23 cellular contexts compared by ENCODE assay signal in the genomic region with DNA sequence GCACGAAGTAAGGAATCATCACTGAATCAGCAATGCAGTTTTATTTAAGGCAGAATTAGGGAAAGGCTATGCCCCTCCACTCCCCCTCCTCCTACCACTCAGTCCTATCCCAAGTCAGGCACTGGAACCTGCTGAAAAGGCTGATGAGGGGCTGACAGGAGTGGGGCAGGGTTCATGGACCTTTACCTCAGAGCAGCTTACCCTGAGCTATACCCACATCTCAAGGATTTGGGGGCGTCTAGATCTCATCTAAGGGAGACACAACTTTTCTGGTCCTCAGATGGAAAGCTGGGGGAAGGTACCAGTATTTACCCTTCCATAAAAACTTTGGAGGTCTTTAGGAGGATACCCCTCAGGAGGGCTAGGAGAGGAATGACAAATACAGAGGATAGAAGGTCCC. TPM values are rescaled to one million over a fixed set of nuclear protein-coding genes. Genes with fewer than 3 reads are reported as not detected.
DNase-seq lines count a peak whose midpoint lies in the region; ATAC-seq, FAIRE-seq and TF ChIP-seq lines count a peak whose summit lies in the region.
"Had no signal": no experiment of that assay in that cellular context is flagged by ENCODE, and none has a peak within 500 bp of the region (broad histone marks: within the 10 kb centered on the region; RNA-seq: fewer than 3 reads in every experiment).

No MANE protein-coding gene starts in this region.

- TF ChIP-seq RAD21 in IMR-90 (IDR thresholded peaks at IDR 0.05; ENCODE audit: low read length) (no peak), K562 (CRISPR knock-in tag; conservative IDR thresholded peaks at IDR 0.05 in 1 of 2, IDR thresholded peaks at IDR 0.05 in 1 of 2) (no peak)

- no peaks in the 10 kb centered on the region for H3K9me3 Mint-ChIP-seq in mesothelial cell of epicardium
- H3K9me3 Mint-ChIP-seq: CD8-positive, alpha-beta memory T cell had no signal

- WGBS in IMR-90 (ENCODE audit: extremely low coverage in 2 of 2, insufficient read length in 1 of 2), 2 experiments: no CpG with 5 or more reads among the region's 2 CpGs
- whole genome bisulfite sequencing in K562 (ENCODE audit: insufficient coverage, low coverage, missing lambda C conversion rate): 49% methylated on average over 2 of the region's 2 CpGs

- no peak overlapping the region for H3K56ac ChIP-seq in IMR-90 (ENCODE audit: extremely low read depth, insufficient read depth, low read length)

- peak overlapping the region; percentile 37; the same call in 1 of the 2 replicates for H3K27ac ChIP-seq in 22Rv1
- no peak overlapping the region for H3K27ac ChIP-seq in IMR-90 (ENCODE audit: insufficient read depth, low read length)
- H3K27ac ChIP-seq in K562 (ENCODE audit: extremely low read depth, low read depth, low read length): no peak overlapping the region
- no peak overlapping the region for H3K27ac ChIP-seq in upper lobe of right lung
- H3K27ac ChIP-seq: C4-2B had no signal

- no peak overlapping the region for H3K14ac ChIP-seq in IMR-90 (replicated peaks; ENCODE audit: low read depth, low read length)

- H3K9me3 ChIP-seq in IMR-90 (ENCODE audit: control insufficient read depth, insufficient read depth, low read length) (no peaks in the 10 kb centered on the region), K562 (replicated peaks; ENCODE audit: control insufficient read depth, insufficient read depth, low read depth, low read length) (peaks cover 2% of the 10 kb centered on the region; the same call in 1 of the 2 replicates), upper lobe of right lung (no peaks in the 10 kb centered on the region)

- no peaks in the 10 kb centered on the region for H3K27me3 ChIP-seq in IMR-90 (ENCODE audit: control insufficient read depth, insufficient read depth, low read length)
- H3K27me3 ChIP-seq in K562 (ENCODE audit: control insufficient read depth in 2 of 2, insufficient read depth in 2 of 2, low read length in 2 of 2): no peaks in the 10 kb centered on the region
- no peaks in the 10 kb centered on the region for H3K27me3 ChIP-seq in upper lobe of right lung
- H3K27me3 ChIP-seq: MG63 had no signal

- TF ChIP-seq POLR2A in IMR-90 (IDR thresholded peaks at IDR 0.05; ENCODE audit: low read depth, low read length) (no peak), K562 (conservative IDR thresholded peaks at IDR 0.05) (no peak)

- no peak overlapping the region for H4K91ac ChIP-seq in IMR-90 (ENCODE audit: insufficient read depth, low read depth, low read length)

- no peak for ATAC-seq in IMR-90 (ENCODE audit: low read depth)
- no peak for ATAC-seq in K562
- ATAC-seq in upper lobe of right lung: no peak

- H2AK5ac ChIP-seq in IMR-90 (ENCODE audit: low read depth, low read length): 0 out of 2 replicates have a peak overlapping the region, but pooled peaks have one; percentile 24

- H3K9me1 ChIP-seq in IMR-90 (ENCODE audit: insufficient read depth, low read length): peaks cover 26% of the 10 kb centered on the region
- H3K9me1 ChIP-seq in K562 (ENCODE audit: control insufficient read depth, insufficient read depth, low read length): peaks cover 4% of the 10 kb centered on the region

- H2BK20ac ChIP-seq in IMR-90 (ENCODE audit: low read depth, low read length): no peak overlapping the region

- no peak overlapping the region for H4K5ac ChIP-seq in IMR-90 (ENCODE audit: low read depth, low read length)

- H3K36me3 Mint-ChIP-seq in mesothelial cell of epicardium: peaks cover 40% of the 10 kb centered on the region

- no peak overlapping the region for H2AK9ac ChIP-seq in IMR-90 (replicated peaks; ENCODE audit: low read depth, low read length, poor library complexity)

- POLR2A ChIA-PET in IMR-90 (lab: Charles Lee; ENCODE audit: unreplicated experiment): no interaction called here
- POLR2A ChIA-PET in K562 (lab: Yijun Ruan, JAX): interaction anchor here (0.5 to 3.0 kb wide), 6 partner anchors 8 to 171 kb away, joined by 3 to 19 read pairs (median 4); no protein-coding TSS in a partner anchor

- no peak for TF ChIP-seq EP300 in K562 (IDR thresholded peaks at IDR 0.05; ENCODE audit: low read length)

- in situ Hi-C loops in IMR-90 (cut with MboI; ENCODE audit: low sequenced_read_pairs) (no loop called here), K562 (cut with MboI) (no loop called here)

- no peak for TF ChIP-seq CTCF in 22Rv1 (IDR thresholded peaks at IDR 0.05)
- no peak for TF ChIP-seq CTCF in IMR-90 (conservative IDR thresholded peaks at IDR 0.05; ENCODE audit: low read depth, low read length)
- TF ChIP-seq CTCF in K562 (IDR thresholded peaks at IDR 0.05 in 2 of 3, conservative IDR thresholded peaks at IDR 0.05 in 1 of 3; ENCODE audit: insufficient read depth in 2 of 3, low read depth in 1 of 3, low read length in 3 of 3): no peak
- no peak for TF ChIP-seq CTCF in mesothelial cell of epicardium (IDR thresholded peaks at IDR 0.05; ENCODE audit: unreplicated experiment)
- TF ChIP-seq CTCF in upper lobe of right lung (IDR thresholded peaks at IDR 0.05): no peak

- no peak overlapping the region for H2BK120ac ChIP-seq in IMR-90 (ENCODE audit: low read depth, low read length)

- BruUV-seq in IMR-90 (replicated peaks; lab: Mats Ljungman, UMichigan) (no TSS peak), K562 (replicated peaks; lab: Mats Ljungman, UMichigan) (no TSS peak)

- H3K23ac ChIP-seq in IMR-90 (ENCODE audit: low read depth, low read length): no peak overlapping the region

- no peaks in the 10 kb centered on the region for H3K27me3 Mint-ChIP-seq in mesothelial cell of epicardium (ENCODE audit: low read depth)
- H3K27me3 Mint-ChIP-seq: CD8-positive, alpha-beta memory T cell had no signal

- peaks cover 0 to 2% of the 10 kb centered on the region in 2 experiments; a peak in 2 of 4 replicates for H3K79me1 ChIP-seq in IMR-90 (ENCODE audit: low read depth in 1 of 2, low read length in 2 of 2)

- no peaks in the 10 kb centered on the region for H3K79me2 ChIP-seq in K562 (ENCODE audit: control insufficient read depth, insufficient read depth, low read length)

- H3K18ac ChIP-seq in IMR-90 (ENCODE audit: low read depth, low read length): no peak overlapping the region

- intact Hi-C loops in IMR-90 (cut with micrococcal nuclease): no loop called here
- intact Hi-C loops in K562 (cut with micrococcal nuclease): no loop called here
- intact Hi-C loops in upper lobe of right lung (cut with DNase I): no loop called here

- peak overlapping the region; percentile 73 for H3K27ac Mint-ChIP-seq in mesothelial cell of epicardium

- H3K4me3 ChIP-seq in IMR-90 (ENCODE audit: insufficient read depth, low read depth, low read length): no peak overlapping the region
- no peak overlapping the region for H3K4me3 ChIP-seq in K562
- H3K4me3 ChIP-seq in upper lobe of right lung: no peak overlapping the region
- H3K4me3 ChIP-seq: MG63 had no signal

- no peak overlapping the region for H2AFZ ChIP-seq in IMR-90 (replicated peaks; ENCODE audit: low read length, poor library complexity)
- H2AFZ ChIP-seq in K562 (ENCODE audit: low read depth, low read length): no peak overlapping the region

- no peak for FAIRE-seq in K562 (lab: Jason Lieb, UNC)
- FAIRE-seq: A204.1, D721Med, GM18507, H1 had no signal

- peaks cover 21% of the 10 kb centered on the region for H3K4me1 Mint-ChIP-seq in mesothelial cell of epicardium

- CTCF ChIA-PET in IMR-90 (lab: Yijun Ruan, JAX): interaction anchor here (1.2 kb wide), 1 partner anchor 15 kb away, joined by 3 read pairs; no protein-coding TSS in a partner anchor
- CTCF ChIA-PET in K562 (lab: Yijun Ruan, JAX; ENCODE audit: low intra/inter-chr PET ratio): no interaction called here

- H4K20me1 ChIP-seq in IMR-90 (ENCODE audit: insufficient read depth, low read length): no peaks in the 10 kb centered on the region; the same call in 1 of the 2 replicates
- no peaks in the 10 kb centered on the region for H4K20me1 ChIP-seq in K562 (replicated peaks; ENCODE audit: control insufficient read depth, insufficient read depth, low read length)

- H4K8ac ChIP-seq in IMR-90 (ENCODE audit: low read depth in 2 of 2, low read length in 2 of 2): no peak overlapping the region

- H3K4me1 ChIP-seq in IMR-90 (ENCODE audit: control insufficient read depth, insufficient read depth, low read length) (no peaks in the 10 kb centered on the region; the same call in 1 of the 2 replicates), K562 (replicated peaks in 1 of 2; ENCODE audit: control insufficient read depth in 2 of 2, insufficient read depth in 2 of 2, low read length in 2 of 2) (no peaks in the 10 kb centered on the region; a peak in 1 of 5 replicates), upper lobe of right lung (no peaks in the 10 kb centered on the region)

- H2BK15ac ChIP-seq in IMR-90 (ENCODE audit: low read depth, low read length): no peak overlapping the region

- dilution Hi-C loops in IMR-90 (cut with HindIII; ENCODE audit: low sequenced_read_pairs, unreplicated experiment): no loop called here

- H2BK5ac ChIP-seq in IMR-90 (ENCODE audit: low read depth, low read length, poor library complexity, severe bottlenecking): no peak overlapping the region

- no peak for DNase-seq in IMR-90
- DNase-seq in K562 (ENCODE audit: extremely low read depth in 1 of 4, low spot score in 3 of 4): no peak
- DNase-seq in mesothelial cell of epicardium (ENCODE audit: low spot score in 2 of 2, unreplicated experiment in 2 of 2): no peak
- no peak for DNase-seq in medulla oblongata (ENCODE audit: extremely low spot score)
- no peak for DNase-seq in T-helper 9 cell
- DNase-seq in T1000 (lab: John Stamatoyannopoulos, UW): no peak
- no peak for DNase-seq in upper lobe of right lung
- DNase-seq: CD8-positive, alpha-beta memory T cell; DMS53; GDM1; Kasumi-1; MG63; NCI-H1417; NCI-H1694 treated with DMSO at 0.1 percent for 48 hours; NCI-H446; NCI-H526; RPMI8226 had no signal

- H3K36me3 ChIP-seq in IMR-90 (ENCODE audit: control insufficient read depth, insufficient read depth, low read length) (peaks cover 59% of the 10 kb centered on the region), K562 (ENCODE audit: control insufficient read depth, insufficient read depth, low read length) (peaks cover 93% of the 10 kb centered on the region), upper lobe of right lung (peaks cover 77% of the 10 kb centered on the region)

- H3K4me2 ChIP-seq in IMR-90 (ENCODE audit: low read depth, low read length): no peak overlapping the region
- no peak overlapping the region for H3K4me2 ChIP-seq in K562 (ENCODE audit: insufficient read depth, low read length)

- no peak overlapping the region for H3K4ac ChIP-seq in IMR-90 (ENCODE audit: low read depth, low read length)

- no peak overlapping the region for H3K4me3 Mint-ChIP-seq in mesothelial cell of epicardium
- H3K4me3 Mint-ChIP-seq: CD8-positive, alpha-beta memory T cell had no signal

- H3K9ac ChIP-seq in IMR-90 (ENCODE audit: low read depth, low read length): no peak overlapping the region
- no peak overlapping the region; a peak in 1 of 4 replicates for H3K9ac ChIP-seq in K562 (ENCODE audit: insufficient read depth in 1 of 2, low read depth in 2 of 2, low read length in 2 of 2)

RNA-seq across cellular contexts. Expression of a gene that starts 27.2 kb away (rescaled TPM):
- total RNA-seq in IMR-90 (2012; rRNA removed) (70.5 and 90.0 TPM in 2 replicates), K562 (2014; rRNA removed) (89.4 and 96.2 TPM in 2 replicates), K562 (2014; rRNA removed; fragmentation: Illumina TruSeq; extraction: Trizol) (67.1 and 71.3 TPM in 2 replicates), K562 (2015; rRNA removed; fragmentation: Illumina TruSeq; extraction: Trizol) (70.3 and 75.8 TPM in 2 replicates), K562 (2021) (85.7 and 93.2 TPM in 2 replicates), mesothelial cell of epicardium (51.1 to 54.8 TPM (median 51.9 TPM) in 3 replicates), upper lobe of right lung (30.0 TPM)
- polyA plus RNA-seq in IMR-90 (2012; rRNA removed) (70.3 and 73.7 TPM in 2 replicates), K562 (2011; rRNA removed) (165 and 169 TPM in 2 replicates), K562 (2014; fragmentation: Illumina TruSeq; extraction: Trizol) (102 and 107 TPM in 2 replicates), K562 (2014; fragmentation: Nextera tagmentation; extraction: Ambion mirVana) (10 to 100 TPM; 18.4 to 40.4 TPM), K562 (2014; rRNA removed) (114 and 130 TPM in 2 replicates)
- 64.9 and 72.0 TPM in 2 replicates for polyA plus RNA-seq in IMR-90 (2012; cell fraction: cytosol; rRNA removed)
- polyA plus RNA-seq in IMR-90 (2012; cell fraction: nucleus; rRNA removed; ENCODE audit: low replicate concordance): 217 and 248 TPM in 2 replicates
- 117 and 229 TPM in 2 replicates for total RNA-seq in K562 (2011; cell fraction: chromatin; rRNA removed; ENCODE audit: low replicate concordance)
- total RNA-seq in K562 (2011; cell fraction: nucleolus; rRNA removed): 129 and 153 TPM in 2 replicates
- total RNA-seq in K562 (2011; cell fraction: nucleoplasm; rRNA removed): 124 and 131 TPM in 2 replicates
- polyA plus RNA-seq in K562 (2011; cell fraction: cytosol; rRNA removed): 144 and 148 TPM in 2 replicates
- polyA plus RNA-seq in K562 (2011; cell fraction: nucleus; rRNA removed): 503 and 533 TPM in 2 replicates
- 78.3 and 89.2 TPM in 2 replicates for polyA plus RNA-seq in K562 (2012)
- 71.0 and 82.8 TPM in 2 replicates for polyA minus RNA-seq in K562 (2011; rRNA and poly(A)+ RNA removed)
- 36.4 and 44.4 TPM in 2 replicates for polyA minus RNA-seq in K562 (2011; cell fraction: cytosol; rRNA and poly(A)+ RNA removed)
- 69.3 and 97.7 TPM in 2 replicates for polyA minus RNA-seq in K562 (2011; cell fraction: nucleus; rRNA and poly(A)+ RNA removed)

RNA-seq across cellular contexts. Expression of a gene that starts 27.3 kb away (rescaled TPM):
- total RNA-seq in IMR-90 (2012; rRNA removed) (not detected in 2 replicates), K562 (2014; rRNA removed) (0.14 TPM in 1 of 2 replicates, not detected in the other), K562 (2014; rRNA removed; fragmentation: Illumina TruSeq; extraction: Trizol) (not detected in 2 replicates), K562 (2015; rRNA removed; fragmentation: Illumina TruSeq; extraction: Trizol) (0.11 TPM in 1 of 2 replicates, not detected in the other), K562 (2021) (0.11 and 0.13 TPM in 2 replicates), mesothelial cell of epicardium (0.73 to 1.8 TPM (median 1.3 TPM) in 3 replicates), upper lobe of right lung (1.8 TPM)
- polyA plus RNA-seq in IMR-90 (2012; rRNA removed) (0.09 and 0.10 TPM in 2 replicates), K562 (2011; rRNA removed) (0.22 and 0.37 TPM in 2 replicates), K562 (2014; fragmentation: Illumina TruSeq; extraction: Trizol) (0.06 and 0.07 TPM in 2 replicates), K562 (2014; fragmentation: Nextera tagmentation; extraction: Ambion mirVana) (not detected), K562 (2014; rRNA removed) (0.09 and 0.34 TPM in 2 replicates)
- polyA plus RNA-seq in IMR-90 (2012; cell fraction: cytosol; rRNA removed): 0.02 and 0.18 TPM in 2 replicates
- 0.53 and 1.1 TPM in 2 replicates for polyA plus RNA-seq in IMR-90 (2012; cell fraction: nucleus; rRNA removed; ENCODE audit: low replicate concordance)
- 2.0 and 2.6 TPM in 2 replicates for total RNA-seq in K562 (2011; cell fraction: chromatin; rRNA removed; ENCODE audit: low replicate concordance)
- total RNA-seq in K562 (2011; cell fraction: nucleolus; rRNA removed): 1.2 TPM in 2 replicates
- 1.3 and 1.8 TPM in 2 replicates for total RNA-seq in K562 (2011; cell fraction: nucleoplasm; rRNA removed)
- polyA plus RNA-seq in K562 (2011; cell fraction: cytosol; rRNA removed): 0.22 and 0.32 TPM in 2 replicates
- 0.80 and 1.3 TPM in 2 replicates for polyA plus RNA-seq in K562 (2011; cell fraction: nucleus; rRNA removed)
- 0.27 and 0.65 TPM in 2 replicates for polyA plus RNA-seq in K562 (2012)
- polyA minus RNA-seq in K562 (2011; rRNA and poly(A)+ RNA removed): not detected in 2 replicates
- polyA minus RNA-seq in K562 (2011; cell fraction: cytosol; rRNA and poly(A)+ RNA removed): not detected in 2 replicates
- polyA minus RNA-seq in K562 (2011; cell fraction: nucleus; rRNA and poly(A)+ RNA removed): 0.56 and 0.67 TPM in 2 replicates

RNA-seq across cellular contexts. Expression of a gene that starts 52.0 kb away (rescaled TPM):
- total RNA-seq in IMR-90 (2012; rRNA removed): 38.9 and 46.4 TPM in 2 replicates
- 26.9 and 27.1 TPM in 2 replicates for polyA plus RNA-seq in IMR-90 (2012; rRNA removed)
- polyA plus RNA-seq in IMR-90 (2012; cell fraction: cytosol; rRNA removed): 20.5 and 21.4 TPM in 2 replicates
- polyA plus RNA-seq in IMR-90 (2012; cell fraction: nucleus; rRNA removed; ENCODE audit: low replicate concordance): 67.9 and 79.4 TPM in 2 replicates
- 516 and 596 TPM in 2 replicates for total RNA-seq in K562 (2011; cell fraction: chromatin; rRNA removed; ENCODE audit: low replicate concordance)
- 361 and 396 TPM in 2 replicates for total RNA-seq in K562 (2011; cell fraction: nucleolus; rRNA removed)
- 372 and 398 TPM in 2 replicates for total RNA-seq in K562 (2011; cell fraction: nucleoplasm; rRNA removed)
- 94.3 and 97.9 TPM in 2 replicates for total RNA-seq in K562 (2014; rRNA removed)
- 49.5 and 52.9 TPM in 2 replicates for total RNA-seq in K562 (2014; rRNA removed; fragmentation: Illumina TruSeq; extraction: Trizol)
- 43.7 and 48.6 TPM in 2 replicates for total RNA-seq in K562 (2015; rRNA removed; fragmentation: Illumina TruSeq; extraction: Trizol)
- 64.0 and 66.2 TPM in 2 replicates for total RNA-seq in K562 (2021)
- 246 and 419 TPM in 2 replicates for polyA plus RNA-seq in K562 (2011; rRNA removed)
- 192 and 432 TPM in 2 replicates for polyA plus RNA-seq in K562 (2011; cell fraction: cytosol; rRNA removed)
- 526 and 978 TPM in 2 replicates for polyA plus RNA-seq in K562 (2011; cell fraction: nucleus; rRNA removed)
- polyA plus RNA-seq in K562 (2012): 73.5 and 75.8 TPM in 2 replicates
- 64.0 and 77.6 TPM in 2 replicates for polyA plus RNA-seq in K562 (2014; fragmentation: Illumina TruSeq; extraction: Trizol)
- 10 to 100 TPM; 21.9 to 26.5 TPM for polyA plus RNA-seq in K562 (2014; fragmentation: Nextera tagmentation; extraction: Ambion mirVana)
- polyA plus RNA-seq in K562 (2014; rRNA removed): 78.4 and 81.5 TPM in 2 replicates
- polyA minus RNA-seq in K562 (2011; rRNA and poly(A)+ RNA removed): 306 and 390 TPM in 2 replicates
- polyA minus RNA-seq in K562 (2011; cell fraction: cytosol; rRNA and poly(A)+ RNA removed): 144 and 252 TPM in 2 replicates
- polyA minus RNA-seq in K562 (2011; cell fraction: nucleus; rRNA and poly(A)+ RNA removed): 250 and 495 TPM in 2 replicates
- 29.9 to 35.0 TPM (median 32.2 TPM) in 3 replicates for total RNA-seq in mesothelial cell of epicardium
- total RNA-seq in upper lobe of right lung: 146 TPM

RNA-seq across cellular contexts. Expression of a gene that starts 55.8 kb away (rescaled TPM):
- 3.3 and 3.4 TPM in 2 replicates for total RNA-seq in IMR-90 (2012; rRNA removed)
- 25.9 and 32.8 TPM in 2 replicates for polyA plus RNA-seq in IMR-90 (2012; rRNA removed)
- 13.0 and 25.4 TPM in 2 replicates for polyA plus RNA-seq in IMR-90 (2012; cell fraction: cytosol; rRNA removed)
- polyA plus RNA-seq in IMR-90 (2012; cell fraction: nucleus; rRNA removed; ENCODE audit: low replicate concordance): 110 and 233 TPM in 2 replicates
- total RNA-seq in K562 (2011; cell fraction: chromatin; rRNA removed; ENCODE audit: low replicate concordance): 30.9 and 86.1 TPM in 2 replicates
- total RNA-seq in K562 (2011; cell fraction: nucleolus; rRNA removed): 84.9 and 89.9 TPM in 2 replicates
- total RNA-seq in K562 (2011; cell fraction: nucleoplasm; rRNA removed): 45.7 and 51.5 TPM in 2 replicates
- 5.9 and 8.7 TPM in 2 replicates for total RNA-seq in K562 (2014; rRNA removed)
- 1.9 and 2.9 TPM in 2 replicates for total RNA-seq in K562 (2014; rRNA removed; fragmentation: Illumina TruSeq; extraction: Trizol)
- total RNA-seq in K562 (2015; rRNA removed; fragmentation: Illumina TruSeq; extraction: Trizol): 3.1 and 3.3 TPM in 2 replicates
- total RNA-seq in K562 (2021): 16.4 and 18.3 TPM in 2 replicates
- polyA plus RNA-seq in K562 (2011; rRNA removed): 11.4 and 22.1 TPM in 2 replicates
- polyA plus RNA-seq in K562 (2011; cell fraction: cytosol; rRNA removed): 14.2 and 19.5 TPM in 2 replicates
- 77.0 and 120 TPM in 2 replicates for polyA plus RNA-seq in K562 (2011; cell fraction: nucleus; rRNA removed)
- polyA plus RNA-seq in K562 (2012): 13.0 and 26.9 TPM in 2 replicates
- polyA plus RNA-seq in K562 (2014; fragmentation: Illumina TruSeq; extraction: Trizol): 8.4 and 9.8 TPM in 2 replicates
- polyA plus RNA-seq in K562 (2014; fragmentation: Nextera tagmentation; extraction: Ambion mirVana): under 1 TPM; 0.04 to 0.07 TPM
- 17.3 and 21.6 TPM in 2 replicates for polyA plus RNA-seq in K562 (2014; rRNA removed)
- 3.9 and 5.2 TPM in 2 replicates for polyA minus RNA-seq in K562 (2011; rRNA and poly(A)+ RNA removed)
- polyA minus RNA-seq in K562 (2011; cell fraction: cytosol; rRNA and poly(A)+ RNA removed): 8.5 and 14.2 TPM in 2 replicates
- polyA minus RNA-seq in K562 (2011; cell fraction: nucleus; rRNA and poly(A)+ RNA removed): 35.8 and 38.2 TPM in 2 replicates
- total RNA-seq in mesothelial cell of epicardium: 33.7 to 38.4 TPM (median 35.9 TPM) in 3 replicates
- 20.6 TPM for total RNA-seq in upper lobe of right lung
